In the genomic region with DNA sequence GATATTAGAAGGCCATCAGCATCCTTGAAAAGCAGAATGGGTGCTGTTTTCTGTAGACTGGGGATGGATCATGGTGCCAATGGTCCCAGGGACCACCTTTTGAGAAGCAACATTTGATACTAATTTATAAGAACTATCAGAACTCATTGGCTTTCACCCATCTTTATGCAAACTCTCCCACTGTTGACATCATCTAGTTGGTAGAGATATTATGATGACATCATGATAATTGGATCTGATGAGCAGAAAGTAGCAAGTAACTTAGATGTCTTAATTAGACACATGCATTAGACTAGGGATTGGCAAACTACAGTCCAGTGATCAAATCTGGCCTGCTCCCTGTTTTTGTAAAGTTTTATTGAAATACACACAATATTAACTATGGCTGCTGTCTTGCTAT, we compare ENCODE assay signal across 36 cellular contexts.
"Had no signal": no experiment of that assay in that cellular context is flagged by ENCODE, and none has a peak within 500 bp of the region (broad histone marks: within the 10 kb centered on the region; RNA-seq: fewer than 3 reads in every experiment).

No MANE protein-coding gene starts in this region.

- H3K27me3 ChIP-seq: MG63 had no signal

- H3K36me3 ChIP-seq: MG63 had no signal

- DNase-seq: Karpas-422, Kasumi-1, MG63, MM.1S, MV-4-11, NCI-H1048, NCI-H1092, NCI-H1092 treated with DMSO at 0.1 percent for 48 hours, NCI-H1105, NCI-H1105 treated with DMSO at 0.1 percent for 48 hours, NCI-H1417, NCI-H1417 treated with DMSO at 0.1 percent for 48 hours, NCI-H1436, NCI-H1436 treated with DMSO at 0.1 percent for 48 hours, NCI-H146, NCI-H1694, NCI-H1694 treated with DMSO at 0.1 percent for 48 hours, NCI-H187, NCI-H187 treated with DMSO at 0.1 percent for 48 hours, NCI-H1930, NCI-H2029, NCI-H2029 treated with DMSO at 0.1 percent for 48 hours, NCI-H2081, NCI-H2081 treated with DMSO at 0.1 percent for 48 hours, NCI-H2107, NCI-H2171, NCI-H2171 treated with DMSO at 0.1 percent for 48 hours, NCI-H2227 treated with DMSO at 0.1 percent for 48 hours, NCI-H226, NCI-H345, NCI-H446, NCI-H446 treated with DMSO at 0.1 percent for 48 hours, NCI-H510A, NCI-H510A treated with DMSO at 0.1 percent for 48 hours, NCI-H524, NCI-H524 treated with DMSO at 0.1 percent for 48 hours had no signal

- H3K4me3 ChIP-seq: MG63 had no signal

- H3K9me3 ChIP-seq: MG63 had no signal
